In the genomic region with DNA sequence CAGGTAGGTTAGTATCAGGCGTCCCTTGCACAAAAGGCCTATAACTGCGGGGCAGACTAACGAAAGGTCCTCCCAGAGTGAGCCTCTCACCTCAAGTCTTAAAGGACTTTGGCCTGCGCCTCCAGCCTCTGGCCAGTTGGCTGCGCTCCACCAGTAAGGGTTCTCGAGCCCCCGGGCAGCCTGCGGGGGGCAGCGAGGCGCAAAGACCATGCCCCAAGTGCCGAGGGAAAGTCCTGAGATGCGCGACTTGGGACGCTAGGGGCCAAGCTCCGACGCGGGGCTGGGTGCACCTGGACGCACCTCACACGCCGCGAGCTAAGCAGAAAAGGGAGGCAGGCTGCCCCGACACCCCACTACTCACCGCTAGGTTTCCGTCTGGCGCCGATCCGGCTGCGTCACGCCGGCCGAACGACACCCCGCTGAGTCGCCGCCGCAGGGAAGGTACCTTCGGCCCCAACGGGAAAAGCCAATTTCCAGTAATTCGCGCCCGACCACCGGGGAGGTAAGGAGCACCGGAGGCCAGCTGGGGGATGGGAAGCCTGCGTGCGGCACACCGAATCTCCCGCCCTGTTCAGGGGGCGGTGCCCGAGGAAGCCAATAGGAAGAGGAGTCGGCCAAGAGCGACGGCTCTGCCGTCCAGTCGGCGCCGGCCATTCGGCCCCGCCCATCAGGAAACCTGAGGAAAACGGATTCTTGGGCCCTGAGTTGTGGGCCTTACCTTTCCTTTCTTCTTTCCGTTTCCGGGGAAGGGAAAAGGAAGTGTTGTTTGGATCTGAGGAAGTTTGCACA, we compare ENCODE assay signal across 1 cellular context.
TF ChIP-seq lines count a peak whose summit lies in the region.

TSS of gene ORC2 (minus strand) at position 532 of the 789 bp plus-strand sequence. CDS start 5,537 bp downstream, outside the sequence.

TF ChIP-seq in GM23338, 12 proteins besides CTCF, POLR2A, EP300 and RAD21 (continued from another document):
- TF ChIP-seq, protein P1, sequence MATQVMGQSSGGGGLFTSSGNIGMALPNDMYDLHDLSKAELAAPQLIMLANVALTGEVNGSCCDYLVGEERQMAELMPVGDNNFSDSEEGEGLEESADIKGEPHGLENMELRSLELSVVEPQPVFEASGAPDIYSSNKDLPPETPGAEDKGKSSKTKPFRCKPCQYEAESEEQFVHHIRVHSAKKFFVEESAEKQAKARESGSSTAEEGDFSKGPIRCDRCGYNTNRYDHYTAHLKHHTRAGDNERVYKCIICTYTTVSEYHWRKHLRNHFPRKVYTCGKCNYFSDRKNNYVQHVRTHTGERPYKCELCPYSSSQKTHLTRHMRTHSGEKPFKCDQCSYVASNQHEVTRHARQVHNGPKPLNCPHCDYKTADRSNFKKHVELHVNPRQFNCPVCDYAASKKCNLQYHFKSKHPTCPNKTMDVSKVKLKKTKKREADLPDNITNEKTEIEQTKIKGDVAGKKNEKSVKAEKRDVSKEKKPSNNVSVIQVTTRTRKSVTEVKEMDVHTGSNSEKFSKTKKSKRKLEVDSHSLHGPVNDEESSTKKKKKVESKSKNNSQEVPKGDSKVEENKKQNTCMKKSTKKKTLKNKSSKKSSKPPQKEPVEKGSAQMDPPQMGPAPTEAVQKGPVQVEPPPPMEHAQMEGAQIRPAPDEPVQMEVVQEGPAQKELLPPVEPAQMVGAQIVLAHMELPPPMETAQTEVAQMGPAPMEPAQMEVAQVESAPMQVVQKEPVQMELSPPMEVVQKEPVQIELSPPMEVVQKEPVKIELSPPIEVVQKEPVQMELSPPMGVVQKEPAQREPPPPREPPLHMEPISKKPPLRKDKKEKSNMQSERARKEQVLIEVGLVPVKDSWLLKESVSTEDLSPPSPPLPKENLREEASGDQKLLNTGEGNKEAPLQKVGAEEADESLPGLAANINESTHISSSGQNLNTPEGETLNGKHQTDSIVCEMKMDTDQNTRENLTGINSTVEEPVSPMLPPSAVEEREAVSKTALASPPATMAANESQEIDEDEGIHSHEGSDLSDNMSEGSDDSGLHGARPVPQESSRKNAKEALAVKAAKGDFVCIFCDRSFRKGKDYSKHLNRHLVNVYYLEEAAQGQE (IDR thresholded peaks at IDR 0.05; ENCODE audit: unreplicated experiment): no peak
- no peak for TF ChIP-seq NANOG (IDR thresholded peaks at IDR 0.05; ENCODE audit: borderline replicate concordance)
